26 cellular contexts compared by ENCODE assay signal in genomic region chr11:120811199-120811598, GRCh38.
"Had no signal": no experiment of that assay in that cellular context is flagged by ENCODE, and none has a peak within 500 bp of the region (broad histone marks: within the 10 kb centered on the region; RNA-seq: fewer than 3 reads in every experiment).

No MANE protein-coding gene starts in this region.

- DNase-seq: cerebellar nuclear complex; dermis blood vessel endothelial cell; dorsolateral prefrontal cortex; effector CD4-positive, alpha-beta T cell; effector memory CD8-positive, alpha-beta T cell; endodermal cell; erythroblast; esophagus squamous epithelium; foreskin fibroblast; foreskin melanocyte; gastrocnemius medialis; glutamatergic neuron; head of caudate nucleus; heart right ventricle; hippocampal formation; islet precursor cell; kidney; kidney glomerular epithelial cell; left lung; left ventricle myocardium superior; lower lobe of right lung; mesendoderm; midbrain; naive B cell had no signal

- H3K36me3 Mint-ChIP-seq: naive B cell had no signal

- H3K36me3 ChIP-seq: esophagus squamous epithelium, gastrocnemius medialis, heart right ventricle, left lung, lower lobe of right lung had no signal

- H3K4me3 ChIP-seq: coronary artery, dorsolateral prefrontal cortex, esophagus squamous epithelium, gastrocnemius medialis, heart right ventricle, left lung, lower lobe of right lung had no signal

- H3K9me3 ChIP-seq: esophagus squamous epithelium, gastrocnemius medialis, heart right ventricle, left lung, lower lobe of right lung had no signal

- H3K27ac Mint-ChIP-seq: effector memory CD8-positive, alpha-beta T cell; endodermal cell had no signal

- ATAC-seq: effector memory CD8-positive, alpha-beta T cell; esophagus mucosa; gastrocnemius medialis; heart right ventricle; left lung; left ventricle myocardium superior; lower lobe of right lung had no signal

- H3K4me3 Mint-ChIP-seq: effector memory CD8-positive, alpha-beta T cell; endodermal cell; naive B cell had no signal

- H3K4me1 ChIP-seq: esophagus squamous epithelium, gastrocnemius medialis, heart right ventricle, left lung, lower lobe of right lung had no signal

- H3K9me3 Mint-ChIP-seq: effector memory CD8-positive, alpha-beta T cell; endodermal cell; naive B cell had no signal
